ENCODE assay signal across 1 cellular context in the genomic region with DNA sequence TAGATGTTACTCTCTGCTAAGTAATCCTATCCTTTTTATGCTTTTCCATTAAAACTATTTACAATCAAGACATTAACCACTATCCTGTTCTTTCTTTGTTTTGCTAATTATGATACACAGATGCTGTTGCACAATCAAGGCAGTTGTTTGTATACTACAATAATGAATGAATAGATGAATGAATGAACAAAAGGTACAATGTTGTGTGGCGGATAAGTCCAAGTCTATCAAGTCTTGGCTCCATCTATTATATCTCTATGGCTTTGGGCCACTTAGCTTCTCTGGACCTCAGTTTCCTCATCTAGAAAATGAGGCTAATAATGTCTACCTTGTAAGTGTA.
TF ChIP-seq lines count a peak whose summit lies in the region.

No MANE protein-coding gene starts in this region.

TF ChIP-seq in GM23338, 12 proteins besides CTCF, POLR2A, EP300 and RAD21 (continued from another document):
- TF ChIP-seq ZNF462 (CRISPR knock-in tag; IDR thresholded peaks at IDR 0.05) (no peak), ZNF114 (CRISPR knock-in tag; IDR thresholded peaks at IDR 0.05) (no peak), ETS1 (IDR thresholded peaks at IDR 0.05) (no peak), EZH2 (IDR thresholded peaks at IDR 0.05; ENCODE audit: low read depth, unreplicated experiment) (no peak), CREB1 (CRISPR knock-in tag; IDR thresholded peaks at IDR 0.05; ENCODE audit: low read depth) (no peak), POLR2AphosphoS5 (IDR thresholded peaks at IDR 0.05; ENCODE audit: low read depth) (no peak), STAT1 (IDR thresholded peaks at IDR 0.05; ENCODE audit: unreplicated experiment) (no peak), JUNB (IDR thresholded peaks at IDR 0.05; ENCODE audit: unreplicated experiment) (no peak), NANOG (IDR thresholded peaks at IDR 0.05; ENCODE audit: borderline replicate concordance) (no peak)
- TF ChIP-seq, protein P1, sequence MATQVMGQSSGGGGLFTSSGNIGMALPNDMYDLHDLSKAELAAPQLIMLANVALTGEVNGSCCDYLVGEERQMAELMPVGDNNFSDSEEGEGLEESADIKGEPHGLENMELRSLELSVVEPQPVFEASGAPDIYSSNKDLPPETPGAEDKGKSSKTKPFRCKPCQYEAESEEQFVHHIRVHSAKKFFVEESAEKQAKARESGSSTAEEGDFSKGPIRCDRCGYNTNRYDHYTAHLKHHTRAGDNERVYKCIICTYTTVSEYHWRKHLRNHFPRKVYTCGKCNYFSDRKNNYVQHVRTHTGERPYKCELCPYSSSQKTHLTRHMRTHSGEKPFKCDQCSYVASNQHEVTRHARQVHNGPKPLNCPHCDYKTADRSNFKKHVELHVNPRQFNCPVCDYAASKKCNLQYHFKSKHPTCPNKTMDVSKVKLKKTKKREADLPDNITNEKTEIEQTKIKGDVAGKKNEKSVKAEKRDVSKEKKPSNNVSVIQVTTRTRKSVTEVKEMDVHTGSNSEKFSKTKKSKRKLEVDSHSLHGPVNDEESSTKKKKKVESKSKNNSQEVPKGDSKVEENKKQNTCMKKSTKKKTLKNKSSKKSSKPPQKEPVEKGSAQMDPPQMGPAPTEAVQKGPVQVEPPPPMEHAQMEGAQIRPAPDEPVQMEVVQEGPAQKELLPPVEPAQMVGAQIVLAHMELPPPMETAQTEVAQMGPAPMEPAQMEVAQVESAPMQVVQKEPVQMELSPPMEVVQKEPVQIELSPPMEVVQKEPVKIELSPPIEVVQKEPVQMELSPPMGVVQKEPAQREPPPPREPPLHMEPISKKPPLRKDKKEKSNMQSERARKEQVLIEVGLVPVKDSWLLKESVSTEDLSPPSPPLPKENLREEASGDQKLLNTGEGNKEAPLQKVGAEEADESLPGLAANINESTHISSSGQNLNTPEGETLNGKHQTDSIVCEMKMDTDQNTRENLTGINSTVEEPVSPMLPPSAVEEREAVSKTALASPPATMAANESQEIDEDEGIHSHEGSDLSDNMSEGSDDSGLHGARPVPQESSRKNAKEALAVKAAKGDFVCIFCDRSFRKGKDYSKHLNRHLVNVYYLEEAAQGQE (IDR thresholded peaks at IDR 0.05; ENCODE audit: unreplicated experiment): no peak
TF ChIP-seq in GM23338: peak in this region for 0.
